13 cellular contexts compared by ENCODE assay signal in genomic region chr1:201778279-201779023, GRCh38. TPM values are rescaled to one million over a fixed set of nuclear protein-coding genes. Genes with fewer than 3 reads are reported as not detected.
A peak's percentile ranks its signal among the peaks of the same experiment; 100 is the strongest.
DNase-seq lines count a peak whose midpoint lies in the region; ATAC-seq and TF ChIP-seq lines count a peak whose summit lies in the region.
"Had no signal": no experiment of that assay in that cellular context is flagged by ENCODE, and none has a peak within 500 bp of the region (broad histone marks: within the 10 kb centered on the region; RNA-seq: fewer than 3 reads in every experiment).

No MANE protein-coding gene starts in this region.

- H3K27me3 ChIP-seq in SK-N-SH (ENCODE audit: insufficient read depth) (no peaks in the 10 kb centered on the region), transverse colon (no peaks in the 10 kb centered on the region)

- H3K79me2 ChIP-seq in SK-N-SH (ENCODE audit: insufficient read depth), result peaks cover 81% of the 10 kb centered on the region

- in situ Hi-C loops in transverse colon (cut with MboI; ENCODE audit: low pct_ligation_motif_present in 1 of 4, low pct_unique_long_range_greater_than_20kb in 1 of 4, low sequenced_read_pairs in 3 of 4), result loop anchor here in 1 of 4 donors (25.0 kb wide), 1 partner anchor 216 kb away; no protein-coding TSS in a partner anchor

- H3F3A ChIP-seq in SK-N-SH (replicated peaks; ENCODE audit: insufficient read depth), result peaks cover 81% of the 10 kb centered on the region

- no peak for TF ChIP-seq CTCF in SK-N-SH (IDR thresholded peaks at IDR 0.05)
- no peak for TF ChIP-seq CTCF in fibroblast of pulmonary artery (IDR thresholded peaks at IDR 0.05; ENCODE audit: low read length, missing control alignments)
- TF ChIP-seq CTCF in transverse colon (IDR thresholded peaks at IDR 0.05), result no peak

- no peak for ATAC-seq in GM19035 (IDR thresholded peaks at IDR 0.05; ENCODE audit: unreplicated experiment)

- H3K27ac ChIP-seq in SK-N-SH (ENCODE audit: low read depth in 2 of 2, low read length in 1 of 2) (peak overlapping the region; percentile 68 to 99; a peak in 3 of 4 replicates), mesodermal cell (ENCODE audit: low read depth, low read length, severe bottlenecking) (peak overlapping the region; percentile 41), transverse colon (peak overlapping the region; percentile 20 to 50 (median 48))

- peak overlapping the region; percentile 26; the same call in 1 of the 2 replicates for H3K9ac ChIP-seq in SK-N-SH

- intact Hi-C loops in transverse colon (cut with DNase I; ENCODE audit: low total_unique reads), result no loop called here

- TF ChIP-seq EP300 in SK-N-SH (IDR thresholded peaks at IDR 0.05; ENCODE audit: borderline replicate concordance in 1 of 2, low read depth in 1 of 2, low read length in 1 of 2) (0 out of 4 replicates have a peak, but pooled peaks have one; percentile 5 to 42), transverse colon (IDR thresholded peaks at IDR 0.05; ENCODE audit: low read depth) (no peak)

- H3K4me2 ChIP-seq in SK-N-SH, result peak overlapping the region; percentile 21; the same call in 1 of the 2 replicates

- H3K36me3 ChIP-seq in SK-N-SH (replicated peaks in 1 of 2; ENCODE audit: control insufficient read depth in 1 of 2, insufficient read depth in 2 of 2, low read length in 1 of 2), result peaks cover 32 to 58% of the 10 kb centered on the region in 2 experiments
- peaks cover 53% of the 10 kb centered on the region for H3K36me3 ChIP-seq in mesodermal cell (ENCODE audit: control insufficient read depth, insufficient read depth, low read length)
- peaks cover 0 to 24% (median 6%) of the 10 kb centered on the region in 4 donors for H3K36me3 ChIP-seq in transverse colon

- WGBS in SK-N-SH (ENCODE audit: low lambda C conversion rate), result 42% methylated on average over 4 of the region's 4 CpGs
- 80% methylated on average over 1 of the region's 4 CpGs; no CpG with 5 or more reads in 1 of the 2 experiments for WGBS in mesodermal cell (ENCODE audit: insufficient coverage in 2 of 2), 2 experiments
- WGBS in transverse colon (ENCODE audit: low coverage in 1 of 2), 2 donors, result 45 to 53% methylated on average over 3 to 4 of the region's 4 CpGs

- H3K4me3 ChIP-seq in SK-N-SH (ENCODE audit: low read depth in 2 of 2, low read length in 1 of 2) (no peak overlapping the region), fibroblast of pulmonary artery (replicated peaks; ENCODE audit: low read depth, low read length) (no peak overlapping the region), mesodermal cell (ENCODE audit: extremely low read depth, insufficient read depth, low read length, poor library complexity, severe bottlenecking) (no peak overlapping the region), transverse colon (no peak overlapping the region)

- H3K9me2 ChIP-seq in SK-N-SH, result no peaks in the 10 kb centered on the region

- no peaks in the 10 kb centered on the region for H3K9me3 ChIP-seq in SK-N-SH
- peaks cover 4% of the 10 kb centered on the region for H3K9me3 ChIP-seq in mesodermal cell (ENCODE audit: control insufficient read depth, low read length)
- no peaks in the 10 kb centered on the region for H3K9me3 ChIP-seq in transverse colon

- no peak for TF ChIP-seq RAD21 in SK-N-SH (IDR thresholded peaks at IDR 0.05; ENCODE audit: low read length)

- no peaks in the 10 kb centered on the region for H4K20me1 ChIP-seq in SK-N-SH (ENCODE audit: insufficient read depth)

- POLR2A ChIA-PET in SK-N-SH (lab: Yijun Ruan, JAX), result no interaction called here

- no peak for TF ChIP-seq POLR2A in transverse colon (IDR thresholded peaks at IDR 0.05)

- no peak overlapping the region for H2AFZ ChIP-seq in SK-N-SH (ENCODE audit: low read depth)

- CTCF ChIA-PET in SK-N-SH (lab: Yijun Ruan, JAX), result interaction anchor here (0.6 to 26.9 kb wide), 8 partner anchors 9 to 248 kb away, joined by 3 to 827 read pairs (median 5); no protein-coding TSS in a partner anchor

- DNase-seq in SK-N-SH (no peak), fibroblast of pulmonary artery (ENCODE audit: low read depth) (peak; percentile 49), transverse colon (no peak), 8988T (no peak), SHP77 treated with DMSO at 0.1 percent for 48 hours (lab: John Stamatoyannopoulos, UW) (no peak)
- DNase-seq: activated gamma-delta T cell treated with Interleukin-2 at 50 U/mL for 16 hours; CD4-positive, alpha-beta T cell; H9; NCI-H1930; posterior cingulate gyrus; stimulated activated CD8-positive, alpha-beta memory T cell treated with anti-CD3 and anti-CD28 coated beads, Interleukin-4, amount 100 ng/mL, for 48 hours had no signal

- H3K4me1 ChIP-seq in SK-N-SH (ENCODE audit: control insufficient read depth in 1 of 2, insufficient read depth in 2 of 2, low read depth in 1 of 2, low read length in 1 of 2), result peaks cover 0 to 77% of the 10 kb centered on the region in 2 experiments
- peaks cover 12% of the 10 kb centered on the region for H3K4me1 ChIP-seq in mesodermal cell (ENCODE audit: control insufficient read depth, insufficient read depth, low read length, poor library complexity, severe bottlenecking)
- H3K4me1 ChIP-seq in transverse colon, result peaks cover 0 to 9% (median 0%) of the 10 kb centered on the region in 4 donors

TF ChIP-seq in SK-N-SH, 30 proteins besides CTCF, POLR2A, EP300 and RAD21:
- TF ChIP-seq FOXJ3 (CRISPR knock-in tag; IDR thresholded peaks at IDR 0.05), result no peak
- TF ChIP-seq POLR2AphosphoS5 (IDR thresholded peaks at IDR 0.05; ENCODE audit: low read depth, low read length), result no peak
- no peak for TF ChIP-seq ZBTB33 (IDR thresholded peaks at IDR 0.05; ENCODE audit: borderline replicate concordance, low read depth)
- peak; percentile 20 for TF ChIP-seq JUND (IDR thresholded peaks at IDR 0.05)
- no peak for TF ChIP-seq RXRA (IDR thresholded peaks at IDR 0.05; ENCODE audit: borderline replicate concordance, low read depth)
- no peak for TF ChIP-seq TEAD4 (IDR thresholded peaks at IDR 0.05; ENCODE audit: borderline replicate concordance, insufficient read depth)
- TF ChIP-seq SMC3 (IDR thresholded peaks at IDR 0.05; ENCODE audit: low read depth, low read length), result no peak
- TF ChIP-seq FOSL2 (IDR thresholded peaks at IDR 0.05; ENCODE audit: borderline replicate concordance, low read depth), result no peak
- TF ChIP-seq NRF1 (IDR thresholded peaks at IDR 0.05; ENCODE audit: low read depth, low read length), result no peak
- no peak for TF ChIP-seq USF2 (IDR thresholded peaks at IDR 0.05; ENCODE audit: borderline replicate concordance, low read depth, low read length)
- peak; percentile 74 for TF ChIP-seq NFIC (IDR thresholded peaks at IDR 0.05; ENCODE audit: borderline replicate concordance)
- no peak for TF ChIP-seq SIN3A (IDR thresholded peaks at IDR 0.05; ENCODE audit: borderline replicate concordance, low read depth, low read length)
- TF ChIP-seq RFX5 (IDR thresholded peaks at IDR 0.05; ENCODE audit: low read length), result no peak
- no peak for TF ChIP-seq MEF2A (IDR thresholded peaks at IDR 0.05; ENCODE audit: borderline replicate concordance, low read depth)
- TF ChIP-seq TCF12 (IDR thresholded peaks at IDR 0.05), result peak; percentile 73
- no peak for TF ChIP-seq ELF1 (IDR thresholded peaks at IDR 0.05)
- no peak for TF ChIP-seq GABPA (IDR thresholded peaks at IDR 0.05; ENCODE audit: low read depth)
- no peak for TF ChIP-seq TAF1 (IDR thresholded peaks at IDR 0.05; ENCODE audit: borderline replicate concordance, low read depth, low read length)
- TF ChIP-seq PBX3 (IDR thresholded peaks at IDR 0.05), result peak; percentile 56

RNA-seq across cellular contexts. Expression of gene IPO9, which starts 50.5 kb away (rescaled TPM):
- polyA plus RNA-seq in SK-N-SH (2012; rRNA removed), result 24.5 and 30.7 TPM in 2 replicates
- polyA plus RNA-seq in SK-N-SH (2012; cell fraction: cytosol; rRNA removed), result 17.3 and 21.7 TPM in 2 replicates
- polyA plus RNA-seq in SK-N-SH (2012; cell fraction: nucleus; rRNA removed), result 49.1 and 58.6 TPM in 2 replicates
- polyA plus RNA-seq in mesodermal cell (2013, experiment 1 of 2), result 64.4 TPM
- 55.4 TPM for polyA plus RNA-seq in mesodermal cell (2013, experiment 2 of 2)
- 10 to 100 TPM in 1 of 4 donors, 1 to 10 TPM in 3; 2.0 to 13.0 (median 7.9) TPM for total RNA-seq in transverse colon
